In the genomic region with DNA sequence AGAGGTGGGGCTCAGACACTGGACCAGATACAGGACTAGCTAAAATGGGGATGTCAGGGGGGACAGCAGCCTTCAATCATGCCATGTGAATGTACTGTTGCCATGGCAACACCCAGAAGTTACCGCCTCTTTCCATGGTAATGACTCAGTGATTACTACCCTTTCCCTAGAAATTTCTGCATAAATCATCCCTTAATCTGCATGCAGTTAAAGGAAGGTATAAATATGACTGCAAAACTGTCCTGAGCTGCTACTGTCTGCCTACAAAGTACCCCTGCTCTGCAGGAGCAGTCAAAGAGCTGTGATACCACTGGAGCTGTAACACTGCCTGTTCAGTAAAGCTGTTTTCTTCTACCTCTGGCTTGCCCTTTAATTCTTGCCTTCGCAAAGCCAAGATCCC, we compare ENCODE assay signal across 1 cellular context.
TF ChIP-seq lines count a peak whose summit lies in the region.

No MANE protein-coding gene starts in this region.

TF ChIP-seq in HepG2, 621 proteins besides CTCF, POLR2A, EP300 and RAD21 (continued from another document):
- TF ChIP-seq, protein P1, sequence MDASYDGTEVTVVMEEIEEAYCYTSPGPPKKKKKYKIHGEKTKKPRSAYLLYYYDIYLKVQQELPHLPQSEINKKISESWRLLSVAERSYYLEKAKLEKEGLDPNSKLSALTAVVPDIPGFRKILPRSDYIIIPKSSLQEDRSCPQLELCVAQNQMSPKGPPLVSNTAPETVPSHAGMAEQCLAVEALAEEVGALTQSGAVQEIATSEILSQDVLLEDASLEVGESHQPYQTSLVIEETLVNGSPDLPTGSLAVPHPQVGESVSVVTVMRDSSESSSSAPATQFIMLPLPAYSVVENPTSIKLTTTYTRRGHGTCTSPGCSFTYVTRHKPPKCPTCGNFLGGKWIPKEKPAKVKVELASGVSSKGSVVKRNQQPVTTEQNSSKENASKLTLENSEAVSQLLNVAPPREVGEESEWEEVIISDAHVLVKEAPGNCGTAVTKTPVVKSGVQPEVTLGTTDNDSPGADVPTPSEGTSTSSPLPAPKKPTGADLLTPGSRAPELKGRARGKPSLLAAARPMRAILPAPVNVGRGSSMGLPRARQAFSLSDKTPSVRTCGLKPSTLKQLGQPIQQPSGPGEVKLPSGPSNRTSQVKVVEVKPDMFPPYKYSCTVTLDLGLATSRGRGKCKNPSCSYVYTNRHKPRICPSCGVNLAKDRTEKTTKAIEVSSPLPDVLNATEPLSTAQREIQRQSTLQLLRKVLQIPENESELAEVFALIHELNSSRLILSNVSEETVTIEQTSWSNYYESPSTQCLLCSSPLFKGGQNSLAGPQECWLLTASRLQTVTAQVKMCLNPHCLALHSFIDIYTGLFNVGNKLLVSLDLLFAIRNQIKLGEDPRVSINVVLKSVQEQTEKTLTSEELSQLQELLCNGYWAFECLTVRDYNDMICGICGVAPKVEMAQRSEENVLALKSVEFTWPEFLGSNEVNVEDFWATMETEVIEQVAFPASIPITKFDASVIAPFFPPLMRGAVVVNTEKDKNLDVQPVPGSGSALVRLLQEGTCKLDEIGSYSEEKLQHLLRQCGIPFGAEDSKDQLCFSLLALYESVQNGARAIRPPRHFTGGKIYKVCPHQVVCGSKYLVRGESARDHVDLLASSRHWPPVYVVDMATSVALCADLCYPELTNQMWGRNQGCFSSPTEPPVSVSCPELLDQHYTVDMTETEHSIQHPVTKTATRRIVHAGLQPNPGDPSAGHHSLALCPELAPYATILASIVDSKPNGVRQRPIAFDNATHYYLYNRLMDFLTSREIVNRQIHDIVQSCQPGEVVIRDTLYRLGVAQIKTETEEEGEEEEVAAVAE (CRISPR knock-in tag; IDR thresholded peaks at IDR 0.05; ENCODE audit: borderline replicate concordance): no peak
- TF ChIP-seq NR1H2 (CRISPR knock-in tag; IDR thresholded peaks at IDR 0.05; ENCODE audit: borderline replicate concordance, low read depth): no peak
- no peak for TF ChIP-seq ARID2 (CRISPR knock-in tag; IDR thresholded peaks at IDR 0.05; ENCODE audit: borderline replicate concordance)
- no peak for TF ChIP-seq ZSCAN25 (CRISPR knock-in tag; IDR thresholded peaks at IDR 0.05)
